8 cellular contexts compared by ENCODE assay signal in genomic region chr17:75853410-75853809, GRCh38. TPM values are rescaled to one million over a fixed set of nuclear protein-coding genes. Genes with fewer than 3 reads are reported as not detected.
DNase-seq lines count a peak whose midpoint lies in the region; ATAC-seq and TF ChIP-seq lines count a peak whose summit lies in the region.

No MANE protein-coding gene starts in this region.

- H3K9me3 ChIP-seq in T-helper 17 cell (ENCODE audit: control insufficient read depth, low read length, poor library complexity, severe bottlenecking) (no peaks in the 10 kb centered on the region), sigmoid colon (no peaks in the 10 kb centered on the region), HAP-1 (no peaks in the 10 kb centered on the region)

- H3K4me3 Mint-ChIP-seq in T-helper 17 cell, result peak overlapping the region; percentile 53

- no peak for TF ChIP-seq EP300 in sigmoid colon (IDR thresholded peaks at IDR 0.05)

- TF ChIP-seq CTCF in fibroblast of villous mesenchyme (IDR thresholded peaks at IDR 0.05; ENCODE audit: insufficient read depth, low read depth, low read length) (no peak), sigmoid colon (IDR thresholded peaks at IDR 0.05) (no peak)

- peak overlapping the region; percentile 96 to 100 (median 98) for H3K27ac ChIP-seq in sigmoid colon

- WGBS in sigmoid colon, 2 donors, result 82 to 83% methylated on average over 5 of the region's 5 CpGs

- intact Hi-C loops in sigmoid colon (cut with DNase I), result no loop called here

- H3K27me3 Mint-ChIP-seq in T-helper 17 cell, result no peaks in the 10 kb centered on the region

- no peaks in the 10 kb centered on the region for H3K36me3 Mint-ChIP-seq in T-helper 17 cell (ENCODE audit: low read depth)

- DNase-seq in ELR (ENCODE audit: low read depth) (peak; percentile 77), T-helper 17 cell (no peak), fibroblast of villous mesenchyme (ENCODE audit: low read depth) (peak; percentile 82), sigmoid colon (peak; percentile 70), activated gamma-delta T cell treated with Interleukin-2 at 50 U/mL for 16 hours (no peak), HAP-1 (ENCODE audit: low spot score in 2 of 2) (no peak), ACHN (no peak)

- H3K4me1 Mint-ChIP-seq in T-helper 17 cell, result peaks cover 13% of the 10 kb centered on the region

- H3K4me3 ChIP-seq in fibroblast of villous mesenchyme (ENCODE audit: low read depth, low read length) (no peak overlapping the region), sigmoid colon (peak overlapping the region in 1 of 4 donors; percentile 94), HAP-1 (no peak overlapping the region)

- H3K27me3 ChIP-seq in sigmoid colon (no peaks in the 10 kb centered on the region), HAP-1 (ENCODE audit: low read depth) (no peaks in the 10 kb centered on the region)

- H3K36me3 ChIP-seq in sigmoid colon (peaks cover 24 to 42% (median 28%) of the 10 kb centered on the region in 4 donors), HAP-1 (replicated peaks) (peaks cover 15% of the 10 kb centered on the region)

- H3K27ac Mint-ChIP-seq in T-helper 17 cell, result no peak overlapping the region

- ATAC-seq in T-helper 17 cell, result no peak
- ATAC-seq in GM18517 (IDR thresholded peaks at IDR 0.05; ENCODE audit: unreplicated experiment), result no peak

- TF ChIP-seq POLR2A in sigmoid colon (IDR thresholded peaks at IDR 0.05), result no peak

- H3K4me1 ChIP-seq in sigmoid colon (peaks cover 0 to 67% (median 55%) of the 10 kb centered on the region in 4 donors), HAP-1 (peaks cover 4% of the 10 kb centered on the region)

- in situ Hi-C loops in HAP-1 (cut with MboI; ENCODE audit: low sequenced_read_pairs) (no loop called here), ACHN (cut with HindIII; ENCODE audit: low pct_ligation_motif_present, low pct_unique_long_range_greater_than_20kb, low sequenced_read_pairs) (no loop called here)

RNA-seq across cellular contexts. Expression of gene WBP2, which starts 1.7 kb away (rescaled TPM):
- total RNA-seq in T-helper 17 cell, result 100 to 1,000 TPM in 1 of 2 donors, 10 to 100 TPM in 1; 86.0 to 114 TPM
- 18.4 and 26.8 TPM in 2 replicates for total RNA-seq in fibroblast of villous mesenchyme
- total RNA-seq in sigmoid colon, result 10 to 100 TPM; 44.2 to 73.1 (median 56.9) TPM
- polyA plus RNA-seq in sigmoid colon, result 100 to 1,000 TPM in 1 of 3 donors, 10 to 100 TPM in 2; 87.1 to 110 (median 91.3) TPM

RNA-seq across cellular contexts. Expression of gene UNC13D, which starts 9.2 kb away (rescaled TPM):
- total RNA-seq in T-helper 17 cell (100 to 1,000 TPM; 164 TPM), fibroblast of villous mesenchyme (0.86 and 1.6 TPM in 2 replicates), sigmoid colon (10 to 100 TPM in 2 of 4 donors, 1 to 10 TPM in 2; 4.3 to 11.4 (median 9.6) TPM)
- polyA plus RNA-seq in sigmoid colon, result 10 to 100 TPM in 2 of 3 donors, 1 to 10 TPM in 1; 6.0 to 61.9 (median 17.1) TPM

RNA-seq across cellular contexts. Expression of gene TRIM47, which starts 25.0 kb away (rescaled TPM):
- total RNA-seq in T-helper 17 cell (1 to 10 TPM; 4.5 to 9.4 TPM), fibroblast of villous mesenchyme (13.5 and 15.1 TPM in 2 replicates), sigmoid colon (10 to 100 TPM; 27.8 to 40.9 (median 37.2) TPM)
- 10 to 100 TPM; 28.7 to 41.0 (median 39.0) TPM for polyA plus RNA-seq in sigmoid colon

RNA-seq across cellular contexts. Expression of gene TRIM65, which starts 43.3 kb away (rescaled TPM):
- 10 to 100 TPM; 19.8 to 23.6 TPM for total RNA-seq in T-helper 17 cell
- 21.9 and 22.5 TPM in 2 replicates for total RNA-seq in fibroblast of villous mesenchyme
- 10 to 100 TPM; 22.4 to 27.5 (median 25.1) TPM for total RNA-seq in sigmoid colon
- 10 to 100 TPM in 2 of 3 donors, 1 to 10 TPM in 1; 7.2 to 19.1 (median 10.2) TPM for polyA plus RNA-seq in sigmoid colon

RNA-seq across cellular contexts. Expression of gene MRPL38, which starts 51.3 kb away (rescaled TPM):
- total RNA-seq in T-helper 17 cell (100 to 1,000 TPM in 1 of 2 donors, 10 to 100 TPM in 1; 93.8 to 107 TPM), fibroblast of villous mesenchyme (33.7 and 45.1 TPM in 2 replicates), sigmoid colon (10 to 100 TPM; 32.8 to 50.6 (median 41.8) TPM)
- polyA plus RNA-seq in sigmoid colon, result 10 to 100 TPM; 55.9 to 71.5 (median 57.1) TPM

Comparison
In these comparisons a context has a peak if more than half of its experiments do, and no peak if none do; other contexts are left out.
1. DNase-seq: peak in ELR (single experiment), fibroblast of villous mesenchyme (single experiment) and sigmoid colon (single experiment); none in T-helper 17 cell (0 of 3), activated gamma-delta T cell treated with Interleukin-2 at 50 U/mL for 16 hours (single experiment), HAP-1 (0 of 2) and ACHN (single experiment).
2. RNA of gene UNC13D, which starts 9.2 kb away (total RNA-seq): 164 TPM in T-helper 17 cell; 4.3 to 11.4 TPM in sigmoid colon and 0.86 to 1.6 TPM in fibroblast of villous mesenchyme; every median in the first group is over 10 times any median in the second.